ENCODE assay signal across 16 cellular contexts in genomic region chr2:80020061-80020460, GRCh38.
DNase-seq lines count a peak whose midpoint lies in the region; ATAC-seq and TF ChIP-seq lines count a peak whose summit lies in the region.
"Had no signal": no experiment of that assay in that cellular context is flagged by ENCODE, and none has a peak within 500 bp of the region (broad histone marks: within the 10 kb centered on the region; RNA-seq: fewer than 3 reads in every experiment).

No MANE protein-coding gene starts in this region.

- no peaks in the 10 kb centered on the region for H3K36me3 ChIP-seq in RWPE2 (ENCODE audit: low read depth)
- H3K36me3 ChIP-seq: BLaER1 treated with 17β-estradiol and CSF1 and Interleukin-3, amounts not matched to agents 10 nM and 100 nM; HAP-1 had no signal

- no peaks in the 10 kb centered on the region for H3K27me3 ChIP-seq in RWPE2 (ENCODE audit: insufficient read depth, poor library complexity, severe bottlenecking)
- H3K27me3 ChIP-seq: BLaER1 treated with 17β-estradiol and CSF1 and Interleukin-3, amounts not matched to agents 10 nM and 100 nM had no signal

- no peak overlapping the region for H3K27ac ChIP-seq in RWPE2 (ENCODE audit: poor library complexity, severe bottlenecking)
- H3K27ac ChIP-seq: BLaER1 treated with 17β-estradiol and CSF1 and Interleukin-3, amounts not matched to agents 10 nM and 100 nM had no signal

- no peak for TF ChIP-seq CTCF in RWPE2 (IDR thresholded peaks at IDR 0.05; ENCODE audit: poor library complexity, severe bottlenecking)

- ATAC-seq in RWPE2 (ENCODE audit: low read depth) (peak; percentile 21; the same call in 1 of the 3 replicates), HG03571 (IDR thresholded peaks at IDR 0.05; ENCODE audit: unreplicated experiment) (no peak), HG02884 (IDR thresholded peaks at IDR 0.05; ENCODE audit: unreplicated experiment) (no peak), HG02938 (IDR thresholded peaks at IDR 0.05; ENCODE audit: unreplicated experiment) (no peak)

- H3K4me1 ChIP-seq in RWPE2 (ENCODE audit: insufficient read depth, poor library complexity, severe bottlenecking), result no peaks in the 10 kb centered on the region

- no peak overlapping the region for H3K4me3 ChIP-seq in RWPE2 (ENCODE audit: severe bottlenecking)
- H3K4me3 ChIP-seq: BLaER1 treated with 17β-estradiol and CSF1 and Interleukin-3, amounts not matched to agents 10 nM and 100 nM; HAP-1 had no signal

- no peaks in the 10 kb centered on the region for H3K9me3 ChIP-seq in RWPE2 (ENCODE audit: severe bottlenecking)
- H3K9me3 ChIP-seq: BLaER1 treated with 17β-estradiol and CSF1 and Interleukin-3, amounts not matched to agents 10 nM and 100 nM; HAP-1 had no signal

- DNase-seq in NCI-H1417 (lab: John Stamatoyannopoulos, UW), result peak in 2 of 3 experiments; percentile 29 to 65
- DNase-seq in NCI-H1417 treated with DMSO at 0.1 percent for 48 hours (lab: John Stamatoyannopoulos, UW), result no peak
- peak; percentile 19 for DNase-seq in NCI-H1105 (lab: John Stamatoyannopoulos, UW)
- DNase-seq in NCI-H2107 treated with DMSO at 0.1 percent for 48 hours (lab: John Stamatoyannopoulos, UW; ENCODE audit: unreplicated experiment), result peak; percentile 90
- DNase-seq in RWPE2 (ENCODE audit: low spot score), result no peak
- DNase-seq: 8988T, DMS 273 treated with DMSO at 0.1 percent for 48 hours, MV-4-11, NCI-H187 treated with DMSO at 0.1 percent for 48 hours, NCI-H524 treated with DMSO at 0.1 percent for 48 hours, T1000 had no signal

Comparison
In these comparisons a context has a peak if more than half of its experiments do, and no peak if none do; other contexts are left out.
1. DNase-seq: peak in NCI-H1417 (2 of 3), NCI-H1105 (single experiment) and NCI-H2107 treated with DMSO at 0.1 percent for 48 hours (single experiment); none in NCI-H1417 treated with DMSO at 0.1 percent for 48 hours (single experiment) and RWPE2 (single experiment).